Comparison of ENCODE assay signal across 15 cellular contexts in the genomic region with DNA sequence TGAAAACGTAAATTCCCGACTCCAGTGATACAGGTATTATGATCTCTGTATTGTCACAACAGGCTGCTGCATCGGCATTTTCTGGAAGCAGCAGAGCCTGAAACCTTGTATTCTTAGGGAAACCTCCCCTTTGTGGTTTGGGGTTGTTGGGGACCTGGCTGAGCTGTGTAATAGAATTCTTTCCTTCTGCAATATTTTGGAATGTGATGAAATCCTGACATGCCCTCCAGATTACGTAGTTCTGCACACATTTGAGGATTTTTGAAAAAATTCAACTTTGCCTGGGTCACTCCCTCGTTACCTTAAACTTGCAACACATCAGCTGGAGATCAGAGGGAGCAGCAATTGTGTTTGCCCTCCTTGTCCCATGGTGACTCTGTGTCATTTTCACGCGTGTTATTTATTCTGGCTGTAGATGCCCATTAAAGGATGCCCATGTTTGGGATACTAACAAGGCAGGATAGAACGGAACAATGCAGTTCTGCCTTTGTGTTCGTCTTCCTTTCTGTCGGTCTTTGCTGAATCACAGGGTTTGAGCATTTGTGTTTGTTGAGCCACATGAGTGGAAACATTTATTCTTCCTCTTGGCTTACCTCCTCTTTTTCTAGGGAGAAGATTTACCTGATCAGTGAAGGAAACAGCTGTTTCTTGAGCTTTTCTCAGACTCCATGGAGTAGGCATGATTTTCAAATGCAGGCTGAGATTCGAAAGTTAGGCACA.
DNase-seq lines count a peak whose midpoint lies in the region; ATAC-seq and TF ChIP-seq lines count a peak whose summit lies in the region.
"Had no signal": no experiment of that assay in that cellular context is flagged by ENCODE, and none has a peak within 500 bp of the region (broad histone marks: within the 10 kb centered on the region; RNA-seq: fewer than 3 reads in every experiment).

No MANE protein-coding gene starts in this region.

- H3K27me3 Mint-ChIP-seq in neural crest cell (ENCODE audit: low read depth) = peaks cover 84% of the 10 kb centered on the region
- H3K27me3 Mint-ChIP-seq in CD4-positive, alpha-beta memory T cell = peaks cover 20 to 22% of the 10 kb centered on the region in 2 donors

- DNase-seq in AG04449 (ENCODE audit: low read depth, low spot score) = peak; percentile 55
- DNase-seq in MV-4-11 (lab: John Stamatoyannopoulos, UW) = peak; percentile 35
- no peak for DNase-seq in esophagus squamous epithelium (lab: John Stamatoyannopoulos, UW)
- DNase-seq in neural crest cell (ENCODE audit: low read depth, low spot score) = no peak
- DNase-seq in CD4-positive, alpha-beta memory T cell = no peak
- DNase-seq in stimulated activated CD4-positive, alpha-beta T cell treated with anti-CD3 and anti-CD28 coated beads, Interleukin-1b, Interleukin-23, amount 100 ng/mL, for 48 hours = no peak
- no peak for DNase-seq in NCI-H1417 treated with DMSO at 0.1 percent for 48 hours (lab: John Stamatoyannopoulos, UW)
- DNase-seq: activated CD8-positive, alpha-beta memory T cell treated with anti-CD3 and anti-CD28 coated beads, Interleukin-2, amount 50 U/mL, for 48 hours; caudate nucleus; Karpas-422; NCI-H748 treated with DMSO at 0.1 percent for 48 hours; T-helper 17 cell had no signal

- H3K36me3 Mint-ChIP-seq in neural crest cell (ENCODE audit: low read depth) = no peaks in the 10 kb centered on the region
- no peaks in the 10 kb centered on the region for H3K36me3 Mint-ChIP-seq in CD4-positive, alpha-beta memory T cell

- H3K4me1 ChIP-seq in esophagus squamous epithelium = peaks cover 0 to 31% (median 10%) of the 10 kb centered on the region in 3 donors
- H3K4me1 ChIP-seq in CD4-positive, alpha-beta memory T cell (ENCODE audit: insufficient read depth, low read length) = no peaks in the 10 kb centered on the region
- H3K4me1 ChIP-seq: parathyroid adenoma had no signal

- peaks cover 0 to under 1% (median 0%) of the 10 kb centered on the region in 4 donors for H3K27me3 ChIP-seq in esophagus squamous epithelium
- H3K27me3 ChIP-seq in CD4-positive, alpha-beta memory T cell (ENCODE audit: insufficient read depth, low read length) = no peaks in the 10 kb centered on the region

- H3K4me1 Mint-ChIP-seq in neural crest cell = peaks cover 86% of the 10 kb centered on the region
- H3K4me1 Mint-ChIP-seq in CD4-positive, alpha-beta memory T cell = peaks cover 0 to 2% (median 0%) of the 10 kb centered on the region in 4 donors

- peak overlapping the region in 3 of 4 donors; percentile 53 to 75 (median 70) for H3K27ac ChIP-seq in esophagus squamous epithelium
- no peak overlapping the region for H3K27ac ChIP-seq in CD4-positive, alpha-beta memory T cell (ENCODE audit: low read depth, low read length)
- H3K27ac ChIP-seq: parathyroid adenoma had no signal

- POLR2A ChIA-PET in AG04449 (lab: Yijun Ruan, JAX) = no interaction called here
- POLR2A ChIA-PET in CD4-positive, alpha-beta memory T cell (lab: Charles Lee; ENCODE audit: partially characterized antibody) = no interaction called here

- no peak overlapping the region for H3K4me3 ChIP-seq in AG04449 (ENCODE audit: low read depth, low read length)
- no peak overlapping the region for H3K4me3 ChIP-seq in esophagus squamous epithelium
- no peak overlapping the region for H3K4me3 ChIP-seq in CD4-positive, alpha-beta memory T cell (ENCODE audit: low read length in 2 of 2)

- H3K36me3 ChIP-seq in esophagus squamous epithelium = no peaks in the 10 kb centered on the region
- H3K36me3 ChIP-seq in CD4-positive, alpha-beta memory T cell (ENCODE audit: insufficient read depth, low read length) = no peaks in the 10 kb centered on the region

- H3K9me3 ChIP-seq in esophagus squamous epithelium = no peaks in the 10 kb centered on the region
- no peaks in the 10 kb centered on the region for H3K9me3 ChIP-seq in CD4-positive, alpha-beta memory T cell (ENCODE audit: control insufficient read depth in 1 of 2, low read length in 2 of 2)

- no peak overlapping the region for H3K27ac Mint-ChIP-seq in neural crest cell (ENCODE audit: unreplicated experiment)
- H3K27ac Mint-ChIP-seq in CD4-positive, alpha-beta memory T cell = no peak overlapping the region
- H3K27ac Mint-ChIP-seq: B cell, T-helper 17 cell had no signal

- H3K4me3 Mint-ChIP-seq in neural crest cell = peak overlapping the region; percentile 64
- H3K4me3 Mint-ChIP-seq in CD4-positive, alpha-beta memory T cell = no peak overlapping the region
- H3K4me3 Mint-ChIP-seq: B cell, T-helper 17 cell had no signal

- H3K9me3 Mint-ChIP-seq in neural crest cell = no peaks in the 10 kb centered on the region
- H3K9me3 Mint-ChIP-seq in CD4-positive, alpha-beta memory T cell = no peaks in the 10 kb centered on the region

- intact Hi-C loops in esophagus squamous epithelium (cut with DNase I) = no loop called here
- intact Hi-C loops in CD4-positive, alpha-beta memory T cell (cut with micrococcal nuclease) = no loop called here

- no peak for TF ChIP-seq POLR2A in esophagus squamous epithelium (IDR thresholded peaks at IDR 0.05)

- WGBS in esophagus squamous epithelium, 2 donors = 63 to 73% methylated on average over 11 of the region's 11 CpGs

- TF ChIP-seq CTCF in AG04449 (IDR thresholded peaks at IDR 0.05; ENCODE audit: insufficient read depth, low read length, missing control alignments) (no peak), esophagus squamous epithelium (IDR thresholded peaks at IDR 0.05) (no peak), neural crest cell (conservative IDR thresholded peaks at IDR 0.05) (no peak)

- no peak for ATAC-seq in HG02884 (IDR thresholded peaks at IDR 0.05; ENCODE audit: unreplicated experiment)
- ATAC-seq: T-helper 17 cell had no signal

- CTCF ChIA-PET in AG04449 (lab: Yijun Ruan, JAX) = interaction anchor here (0.7 to 3.2 kb wide), 7 partner anchors 11 to 431 kb away, joined by 3 to 12 read pairs (median 3); no protein-coding TSS in a partner anchor
- CTCF ChIA-PET in CD4-positive, alpha-beta memory T cell (lab: Charles Lee; ENCODE audit: partially characterized antibody) = no interaction called here

Comparison
In these comparisons a context has a peak if more than half of its experiments do, and no peak if none do; other contexts are left out.
1. DNase-seq: peak in AG04449 (single experiment) and MV-4-11 (single experiment); none in esophagus squamous epithelium (single experiment), neural crest cell (single experiment), CD4-positive, alpha-beta memory T cell (0 of 5), stimulated activated CD4-positive, alpha-beta T cell treated with anti-CD3 and anti-CD28 coated beads, Interleukin-1b, Interleukin-23, amount 100 ng/mL, for 48 hours (single experiment) and NCI-H1417 treated with DMSO at 0.1 percent for 48 hours (single experiment).